ENCODE assay signal across 8 cellular contexts in genomic region chr15:38002883-38003477, GRCh38.
A peak's percentile ranks its signal among the peaks of the same experiment; 100 is the strongest.
DNase-seq lines count a peak whose midpoint lies in the region; ATAC-seq and TF ChIP-seq lines count a peak whose summit lies in the region.

No MANE protein-coding gene starts in this region.

- H3K4me2 ChIP-seq in neuronal stem cell (ENCODE audit: insufficient read depth, low read length, poor library complexity, severe bottlenecking): no peak overlapping the region

- no CpG with 5 or more reads among the region's 2 CpGs for WGBS in neuronal stem cell (ENCODE audit: extremely low coverage in 2 of 2, insufficient read length in 2 of 2, insufficient replicate concordance in 1 of 2), 2 donors

- H3K4ac ChIP-seq in neuronal stem cell (ENCODE audit: low read length): no peak overlapping the region

- H2AFZ ChIP-seq in neuronal stem cell (ENCODE audit: low read length): peak overlapping the region; percentile 54

- no peaks in the 10 kb centered on the region for H3K9me3 Mint-ChIP-seq in activated CD4-positive, alpha-beta T cell treated with anti-CD3 and anti-CD28 coated beads, Interleukin-2, amount 10 ng/mL, durations not matched to agents 24 days and 14 days

- no peak overlapping the region for H2BK5ac ChIP-seq in neuronal stem cell (ENCODE audit: low read length)

- H3K14ac ChIP-seq in neuronal stem cell (ENCODE audit: low read length): no peak overlapping the region

- no peak overlapping the region for H3K9ac ChIP-seq in neuronal stem cell (ENCODE audit: low read depth, low read length, poor library complexity)

- H2BK12ac ChIP-seq in neuronal stem cell (ENCODE audit: low read length): no peak overlapping the region

- H3K36me3 ChIP-seq in neuronal stem cell (replicated peaks in 1 of 2; ENCODE audit: control insufficient read depth in 2 of 2, insufficient read depth in 2 of 2, low read length in 2 of 2): no peaks in the 10 kb centered on the region

- no peak overlapping the region for H2BK120ac ChIP-seq in neuronal stem cell (ENCODE audit: low read depth, low read length)

- peaks cover 5% of the 10 kb centered on the region for H3K27me3 Mint-ChIP-seq in activated CD4-positive, alpha-beta T cell treated with anti-CD3 and anti-CD28 coated beads, Interleukin-2, amount 10 ng/mL, durations not matched to agents 24 days and 14 days

- H2AK5ac ChIP-seq in neuronal stem cell (ENCODE audit: low read depth, low read length): no peak overlapping the region

- no peaks in the 10 kb centered on the region for H3K36me3 Mint-ChIP-seq in activated CD4-positive, alpha-beta T cell treated with anti-CD3 and anti-CD28 coated beads, Interleukin-2, amount 10 ng/mL, durations not matched to agents 24 days and 14 days (ENCODE audit: low read depth)

- ATAC-seq in HG03175 (IDR thresholded peaks at IDR 0.05; ENCODE audit: unreplicated experiment) (peak; percentile 58), GM21515 (IDR thresholded peaks at IDR 0.05; ENCODE audit: unreplicated experiment) (no peak), GM19463 (IDR thresholded peaks at IDR 0.05; ENCODE audit: unreplicated experiment) (no peak)

- H3K27ac ChIP-seq in neuronal stem cell (replicated peaks; ENCODE audit: low read length): no peak overlapping the region

- no peaks in the 10 kb centered on the region for H3K27me3 ChIP-seq in neuronal stem cell (ENCODE audit: control insufficient read depth in 3 of 3, insufficient read depth in 3 of 3, low read depth in 1 of 3, low read length in 3 of 3)

- peak; percentile 92 for TF ChIP-seq CTCF in fibroblast of mammary gland (conservative IDR thresholded peaks at IDR 0.05; ENCODE audit: control insufficient read depth, insufficient read depth, low read depth, low read length)

- intact Hi-C loops in activated CD4-positive, alpha-beta T cell treated with anti-CD3 and anti-CD28 coated beads, Interleukin-2, amount 10 ng/mL, durations not matched to agents 24 days and 14 days (cut with micrococcal nuclease): no loop called here

- no peak overlapping the region for H3K18ac ChIP-seq in neuronal stem cell (ENCODE audit: low read length)

- DNase-seq in activated CD4-positive, alpha-beta T cell treated with anti-CD3 and anti-CD28 coated beads, Interleukin-2, amount 10 ng/mL, durations not matched to agents 24 days and 14 days: peak; percentile 57
- DNase-seq in activated CD4-positive, alpha-beta T cell treated with anti-CD3 and anti-CD28 coated beads for 4 hours: no peak
- peak; percentile 32 for DNase-seq in SW480 (ENCODE audit: low spot score)
- DNase-seq in fibroblast of mammary gland (ENCODE audit: low read depth): peak; percentile 88
- peak; percentile 26 for DNase-seq in neuronal stem cell (ENCODE audit: low spot score)

- peaks cover 0 to 4% of the 10 kb centered on the region in 2 donors for H3K9me3 ChIP-seq in neuronal stem cell (replicated peaks in 1 of 2; ENCODE audit: control insufficient read depth in 2 of 2, insufficient read depth in 1 of 2, low read depth in 1 of 2, low read length in 2 of 2)

- H3K79me1 ChIP-seq in neuronal stem cell (ENCODE audit: low read depth, low read length): no peaks in the 10 kb centered on the region

- no peak overlapping the region for H3K4me3 Mint-ChIP-seq in activated CD4-positive, alpha-beta T cell treated with anti-CD3 and anti-CD28 coated beads, Interleukin-2, amount 10 ng/mL, durations not matched to agents 24 days and 14 days

- H3K23ac ChIP-seq in neuronal stem cell (ENCODE audit: low read depth, low read length, poor library complexity): no peak overlapping the region

- H3K4me1 Mint-ChIP-seq in activated CD4-positive, alpha-beta T cell treated with anti-CD3 and anti-CD28 coated beads, Interleukin-2, amount 10 ng/mL, durations not matched to agents 24 days and 14 days: no peaks in the 10 kb centered on the region

- no peak overlapping the region for H2BK15ac ChIP-seq in neuronal stem cell (ENCODE audit: low read length)

- H4K8ac ChIP-seq in neuronal stem cell (ENCODE audit: low read depth, low read length): no peak overlapping the region

- H3K4me1 ChIP-seq in neuronal stem cell (ENCODE audit: control insufficient read depth in 2 of 2, insufficient read depth in 1 of 2, low read depth in 1 of 2, low read length in 2 of 2): peaks cover 0 to 5% of the 10 kb centered on the region in 2 donors

- H3K27ac Mint-ChIP-seq in activated CD4-positive, alpha-beta T cell treated with anti-CD3 and anti-CD28 coated beads, Interleukin-2, amount 10 ng/mL, durations not matched to agents 24 days and 14 days: no peak overlapping the region

- no peak overlapping the region for H4K91ac ChIP-seq in neuronal stem cell (ENCODE audit: low read depth, low read length, poor library complexity)

- H3K4me3 ChIP-seq in fibroblast of mammary gland (ENCODE audit: control insufficient read depth, low read depth, low read length) (no peak overlapping the region), neuronal stem cell (ENCODE audit: low read length in 2 of 2) (no peak overlapping the region)

Comparison
In these comparisons a context has a peak if more than half of its experiments do, and no peak if none do; other contexts are left out.
1. DNase-seq: peak in activated CD4-positive, alpha-beta T cell treated with anti-CD3 and anti-CD28 coated beads, Interleukin-2, amount 10 ng/mL, durations not matched to agents 24 days and 14 days (single experiment), SW480 (single experiment), fibroblast of mammary gland (single experiment) and neuronal stem cell (single experiment); none in activated CD4-positive, alpha-beta T cell treated with anti-CD3 and anti-CD28 coated beads for 4 hours (0 of 2).